In genomic region chr7:99918959-99919813, GRCh38 we compare ENCODE assay signal across 8 cellular contexts. TPM values are rescaled to one million over a fixed set of nuclear protein-coding genes. Genes with fewer than 3 reads are reported as not detected.
A peak's percentile ranks its signal among the peaks of the same experiment; 100 is the strongest.
DNase-seq lines count a peak whose midpoint lies in the region; TF ChIP-seq lines count a peak whose summit lies in the region.

TSS of gene TRIM4 (minus strand) at chr7:99919530. CDS start at chr7:99919401, 129 bp downstream.

- H3K9me3 ChIP-seq in suprapubic skin, result no peaks in the 10 kb centered on the region

- WGBS in suprapubic skin, result 0% methylated on average over 44 of the region's 81 CpGs

- peak within 1 kb of the TSS; percentile 89 for H3K4me3 ChIP-seq in LNCaP clone FGC (ENCODE audit: low read depth, low read length)
- peak within 1 kb of the TSS; percentile 87 to 92 for H3K4me3 ChIP-seq in foreskin fibroblast (ENCODE audit: low read depth in 1 of 2, low read length in 2 of 2)
- H3K4me3 ChIP-seq in suprapubic skin, result peak within 1 kb of the TSS; percentile 93

- DNase-seq in ELR (ENCODE audit: low read depth), result peak; percentile 92
- DNase-seq in H4 (ENCODE audit: low spot score), result peak; percentile 90
- DNase-seq in LNCaP clone FGC (ENCODE audit: low read depth), result peak; percentile 71
- DNase-seq in SHP77 treated with DMSO at 0.1 percent for 48 hours (lab: John Stamatoyannopoulos, UW), result peak; percentile 75
- DNase-seq in activated gamma-delta T cell (lab: John Stamatoyannopoulos, UW), result peak; percentile 83
- peak; percentile 90 to 97 for DNase-seq in foreskin fibroblast
- peak; percentile 60 to 95 (median 86) for DNase-seq in nucleus accumbens (lab: John Stamatoyannopoulos, UW)
- DNase-seq in suprapubic skin (ENCODE audit: low spot score in 2 of 2), result peak; percentile 94 to 96

- no peaks in the 10 kb centered on the region for H3K27me3 ChIP-seq in suprapubic skin

- H3K27ac ChIP-seq in suprapubic skin, result peak within 1 kb of the TSS; percentile 95

- peak; percentile 58 to 87 for TF ChIP-seq POLR2A in suprapubic skin (IDR thresholded peaks at IDR 0.05)

- peaks cover 43% of the 10 kb centered on the region for H3K4me1 ChIP-seq in suprapubic skin

- no peaks in the 10 kb centered on the region for H3K36me3 ChIP-seq in suprapubic skin

- TF ChIP-seq EP300 in suprapubic skin (IDR thresholded peaks at IDR 0.05), result no peak

- TF ChIP-seq CTCF in LNCaP clone FGC (IDR thresholded peaks at IDR 0.05; ENCODE audit: control insufficient read depth, extremely low read depth, insufficient read depth) (peak; percentile 32), foreskin fibroblast (IDR thresholded peaks at IDR 0.05; ENCODE audit: low read depth, low read length) (no peak), suprapubic skin (IDR thresholded peaks at IDR 0.05) (peak in 1 of 2 donors; percentile 30)

RNA-seq across cellular contexts. Expression of gene TRIM4, which starts in this region (rescaled TPM):
- 21.1 and 21.7 TPM in 2 replicates for total RNA-seq in H4 (2014; rRNA removed; shearing (Covaris generic))
- total RNA-seq in suprapubic skin, result 10 to 100 TPM; 40.2 to 56.7 (median 50.8) TPM

Comparison
In these comparisons a context has a peak if more than half of its experiments do, and no peak if none do; other contexts are left out.
1. Peak in every context shown above with its lines: DNase-seq, H3K4me3 ChIP-seq and H3K27ac ChIP-seq.